ENCODE assay signal across 22 cellular contexts in the genomic region with DNA sequence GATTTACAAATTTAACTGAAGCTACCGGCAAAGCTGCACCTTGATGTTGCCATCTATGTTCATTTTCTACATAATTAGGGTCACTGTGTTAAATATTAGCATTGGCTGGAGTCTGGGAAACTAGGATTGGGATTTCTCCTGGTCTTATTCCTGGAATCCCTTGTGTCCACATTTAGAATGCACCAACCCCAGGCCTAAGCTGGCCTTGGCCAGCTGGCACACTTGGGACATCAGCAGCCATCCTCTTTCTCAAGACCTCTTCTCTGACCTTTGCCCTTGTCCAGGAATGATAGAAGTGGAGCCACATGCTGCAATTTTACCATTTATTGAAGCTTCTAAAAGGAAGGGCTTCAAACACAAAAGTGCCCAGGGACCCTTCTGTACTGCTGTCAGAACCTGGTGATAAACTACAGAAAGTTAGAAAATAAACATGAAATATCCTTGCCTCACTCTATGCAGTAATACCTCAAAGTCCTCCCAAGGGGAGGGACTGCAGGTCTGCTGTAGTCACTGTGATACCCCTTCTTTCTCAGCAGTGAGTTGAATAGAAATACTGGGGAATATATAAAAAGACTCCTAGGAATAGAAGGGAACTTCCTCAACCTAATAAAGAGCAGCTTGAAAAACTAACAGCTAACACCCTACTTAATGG. TPM values are rescaled to one million over a fixed set of nuclear protein-coding genes. Genes with fewer than 3 reads are reported as not detected.
DNase-seq lines count a peak whose midpoint lies in the region; ATAC-seq and TF ChIP-seq lines count a peak whose summit lies in the region.
"Had no signal": no experiment of that assay in that cellular context is flagged by ENCODE, and none has a peak within 500 bp of the region (broad histone marks: within the 10 kb centered on the region; RNA-seq: fewer than 3 reads in every experiment).

No MANE protein-coding gene starts in this region.

- no peak overlapping the region for H4K12ac ChIP-seq in trophoblast cell (ENCODE audit: low read depth, low read length)

- no peak overlapping the region for H3K14ac ChIP-seq in trophoblast cell (ENCODE audit: low read length)

- peak overlapping the region; percentile 77 for H2BK12ac ChIP-seq in trophoblast cell (ENCODE audit: low read length)

- no peak for TF ChIP-seq POLR2A in right lobe of liver (IDR thresholded peaks at IDR 0.05)

- no peak overlapping the region for H2BK5ac ChIP-seq in trophoblast cell (ENCODE audit: low read depth, low read length, poor library complexity)

- H3K4me1 ChIP-seq in right lobe of liver, result peaks cover 0 to 13% (median 2%) of the 10 kb centered on the region in 4 donors
- peaks cover 3 to 9% of the 10 kb centered on the region in 2 experiments for H3K4me1 ChIP-seq in trophoblast cell (ENCODE audit: control insufficient read depth in 1 of 2, insufficient read depth in 2 of 2, low read length in 2 of 2)

- H3K79me2 ChIP-seq in trophoblast cell (ENCODE audit: control insufficient read depth, insufficient read depth, low read length, poor library complexity), result no peaks in the 10 kb centered on the region

- H3K4me2 ChIP-seq in trophoblast cell (ENCODE audit: low read length), result no peak overlapping the region

- H3K4me3 ChIP-seq in right lobe of liver, result no peak overlapping the region
- no peak overlapping the region for H3K4me3 ChIP-seq in trophoblast cell (ENCODE audit: low read depth, low read length)
- H3K4me3 ChIP-seq: GM23248 had no signal

- peaks cover 13% of the 10 kb centered on the region for H3K79me1 ChIP-seq in trophoblast cell (ENCODE audit: low read length)

- no peak overlapping the region for H3K4ac ChIP-seq in trophoblast cell (ENCODE audit: low read depth, low read length)

- H3K36me3 ChIP-seq in right lobe of liver (no peaks in the 10 kb centered on the region), trophoblast cell (ENCODE audit: control insufficient read depth in 1 of 2, insufficient read depth in 2 of 2, low read length in 2 of 2) (peaks cover 0 to 3% of the 10 kb centered on the region in 2 experiments)

- ATAC-seq in left lobe of liver (peak; percentile 35), right lobe of liver (peak in 3 of 4 donors; percentile 40 to 81 (median 46)), GM21367 (IDR thresholded peaks at IDR 0.05; ENCODE audit: unreplicated experiment) (no peak), sciatic nerve (no peak), GM19397 (IDR thresholded peaks at IDR 0.05; ENCODE audit: unreplicated experiment) (no peak)

- no peak overlapping the region for H3K9ac ChIP-seq in trophoblast cell (ENCODE audit: low read length)
- H3K9ac ChIP-seq: GM23248 had no signal

- no peak overlapping the region for H4K8ac ChIP-seq in trophoblast cell (ENCODE audit: low read depth, low read length)

- DNase-seq in left lobe of liver (ENCODE audit: low spot score) (no peak), right lobe of liver (no peak), trophoblast cell (no peak), sciatic nerve (ENCODE audit: low spot score) (no peak)
- DNase-seq: C1 segment of cervical spinal cord; Calu3; CD4-positive, alpha-beta memory T cell; COR-L47; DMS53; DMS79 treated with DMSO at 0.1 percent for 48 hours; GF-D8; GM23248; H7; HCEC 1CT had no signal

- intact Hi-C loops in right lobe of liver (cut with DNase I), result loop anchor here in 1 of 2 donors (10.0 kb wide), 1 partner anchor 257 kb away; no protein-coding TSS in a partner anchor
- intact Hi-C loops in sciatic nerve (cut with DNase I), result no loop called here

- 86% methylated on average over 1 of the region's 1 CpG for WGBS in right lobe of liver (ENCODE audit: insufficient coverage, low coverage, low lambda C conversion rate, missing lambda C conversion rate)
- no CpG with 5 or more reads among the region's 1 CpG for WGBS in trophoblast cell (ENCODE audit: extremely low coverage, insufficient coverage, insufficient read length)

- H3K27me3 ChIP-seq in right lobe of liver, result no peaks in the 10 kb centered on the region
- no peaks in the 10 kb centered on the region for H3K27me3 ChIP-seq in trophoblast cell (ENCODE audit: insufficient read depth, low read length)

- TF ChIP-seq CTCF in right lobe of liver (IDR thresholded peaks at IDR 0.05), result no peak

- no peak overlapping the region for H2BK120ac ChIP-seq in trophoblast cell (ENCODE audit: insufficient read depth, low read length, poor library complexity)

- H3K27ac ChIP-seq in right lobe of liver (no peak overlapping the region), trophoblast cell (ENCODE audit: low read depth, low read length) (no peak overlapping the region)
- H3K27ac ChIP-seq: GM23248 had no signal

- no peak overlapping the region for H2AFZ ChIP-seq in trophoblast cell (ENCODE audit: insufficient read depth, low read length, poor library complexity)
- H2AFZ ChIP-seq: GM23248 had no signal

- H3K18ac ChIP-seq in trophoblast cell (ENCODE audit: low read length), result no peak overlapping the region

- peak overlapping the region; percentile 51 for H4K91ac ChIP-seq in trophoblast cell (ENCODE audit: low read depth, low read length)

- H2AK5ac ChIP-seq in trophoblast cell (ENCODE audit: low read length), result no peak overlapping the region

- H3K9me3 ChIP-seq in right lobe of liver, result no peaks in the 10 kb centered on the region
- H3K9me3 ChIP-seq in trophoblast cell (ENCODE audit: insufficient read depth, low read depth, low read length), result no peaks in the 10 kb centered on the region

- H3K23ac ChIP-seq in trophoblast cell (ENCODE audit: low read length), result no peak overlapping the region

RNA-seq across cellular contexts. Expression of gene PIGC, which starts 13.7 kb away (rescaled TPM):
- total RNA-seq in left lobe of liver (7.6 TPM), right lobe of liver (10 to 100 TPM in 2 of 6 experiments, 1 to 10 TPM in 4; 6.7 to 12.0 (median 8.7) TPM), sciatic nerve (19.1 TPM)
- 24.8 and 24.9 TPM in 2 replicates for polyA plus RNA-seq in trophoblast cell (2013)

RNA-seq across cellular contexts. Expression of gene C1orf105, which starts 37.1 kb away (rescaled TPM):
- total RNA-seq in left lobe of liver (not detected), right lobe of liver (1 to 10 TPM in 1 of 6 experiments, under 1 TPM in 3, not detected in 2; 0.24 to 1.3 (median 0.46) TPM), sciatic nerve (not detected)
- polyA plus RNA-seq in trophoblast cell (2013), result 36.7 and 38.1 TPM in 2 replicates
- total RNA-seq: A172; A673; Calu3; CD4-positive, alpha-beta memory T cell; Daoy; G401; GM23248; H1; H7 had no signal
- polyA plus RNA-seq: BJ; CD4-positive, alpha-beta memory T cell; GM23248; H1 had no signal

Comparison
In these comparisons a context has a peak if more than half of its experiments do, and no peak if none do; other contexts are left out.
1. ATAC-seq: peak in left lobe of liver (single experiment) and right lobe of liver (3 of 4); none in GM21367 (single experiment), sciatic nerve (single experiment) and GM19397 (single experiment).